In the genomic region with DNA sequence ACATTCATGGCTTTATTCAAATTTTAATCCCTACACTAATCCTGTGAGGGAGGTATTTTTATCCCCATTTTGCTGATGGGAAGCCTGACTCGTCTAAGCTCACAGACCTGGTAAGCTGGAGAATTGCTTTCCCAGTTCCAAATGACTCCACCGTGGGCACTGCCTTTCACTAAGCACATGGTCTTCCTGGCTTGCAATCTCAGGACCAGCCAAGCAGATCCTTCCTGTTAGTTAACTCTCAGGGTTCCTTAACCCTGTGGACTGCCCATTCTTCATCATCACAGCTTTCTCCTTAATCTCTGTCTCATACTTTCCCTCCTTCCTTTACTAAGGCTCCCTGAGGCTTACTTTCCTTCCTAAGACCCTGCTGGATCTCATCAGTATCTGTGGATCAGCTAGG, we compare ENCODE assay signal across 1 cellular context.
TF ChIP-seq lines count a peak whose summit lies in the region.

No MANE protein-coding gene starts in this region.

TF ChIP-seq in H1, 55 proteins besides CTCF, POLR2A, EP300 and RAD21:
- TF ChIP-seq ASH2L (IDR thresholded peaks at IDR 0.05; ENCODE audit: low read length) (no peak), TCF12 (IDR thresholded peaks at IDR 0.05; ENCODE audit: low read depth, low read length) (no peak), PHF8 (conservative IDR thresholded peaks at IDR 0.05; ENCODE audit: low read depth, low read length) (no peak), ATF3 (IDR thresholded peaks at IDR 0.05; ENCODE audit: insufficient read depth, low read depth, low read length) (no peak), BCL11A (IDR thresholded peaks at IDR 0.05; ENCODE audit: low read depth in 2 of 2, low read length in 2 of 2) (no peak), MAFK (IDR thresholded peaks at IDR 0.05; ENCODE audit: low read depth, low read length) (no peak), EZH2 (IDR thresholded peaks at IDR 0.05; ENCODE audit: low read depth, low read length, severe bottlenecking) (no peak), HDAC6 (IDR thresholded peaks at IDR 0.05; ENCODE audit: low read depth, low read length) (no peak), FOSL1 (IDR thresholded peaks at IDR 0.05; ENCODE audit: insufficient read depth, low read depth, low read length) (no peak), CREB1 (IDR thresholded peaks at IDR 0.05) (no peak), EGR1 (IDR thresholded peaks at IDR 0.05; ENCODE audit: borderline replicate concordance, low read depth, low read length) (no peak)
- TF ChIP-seq, protein P1, sequence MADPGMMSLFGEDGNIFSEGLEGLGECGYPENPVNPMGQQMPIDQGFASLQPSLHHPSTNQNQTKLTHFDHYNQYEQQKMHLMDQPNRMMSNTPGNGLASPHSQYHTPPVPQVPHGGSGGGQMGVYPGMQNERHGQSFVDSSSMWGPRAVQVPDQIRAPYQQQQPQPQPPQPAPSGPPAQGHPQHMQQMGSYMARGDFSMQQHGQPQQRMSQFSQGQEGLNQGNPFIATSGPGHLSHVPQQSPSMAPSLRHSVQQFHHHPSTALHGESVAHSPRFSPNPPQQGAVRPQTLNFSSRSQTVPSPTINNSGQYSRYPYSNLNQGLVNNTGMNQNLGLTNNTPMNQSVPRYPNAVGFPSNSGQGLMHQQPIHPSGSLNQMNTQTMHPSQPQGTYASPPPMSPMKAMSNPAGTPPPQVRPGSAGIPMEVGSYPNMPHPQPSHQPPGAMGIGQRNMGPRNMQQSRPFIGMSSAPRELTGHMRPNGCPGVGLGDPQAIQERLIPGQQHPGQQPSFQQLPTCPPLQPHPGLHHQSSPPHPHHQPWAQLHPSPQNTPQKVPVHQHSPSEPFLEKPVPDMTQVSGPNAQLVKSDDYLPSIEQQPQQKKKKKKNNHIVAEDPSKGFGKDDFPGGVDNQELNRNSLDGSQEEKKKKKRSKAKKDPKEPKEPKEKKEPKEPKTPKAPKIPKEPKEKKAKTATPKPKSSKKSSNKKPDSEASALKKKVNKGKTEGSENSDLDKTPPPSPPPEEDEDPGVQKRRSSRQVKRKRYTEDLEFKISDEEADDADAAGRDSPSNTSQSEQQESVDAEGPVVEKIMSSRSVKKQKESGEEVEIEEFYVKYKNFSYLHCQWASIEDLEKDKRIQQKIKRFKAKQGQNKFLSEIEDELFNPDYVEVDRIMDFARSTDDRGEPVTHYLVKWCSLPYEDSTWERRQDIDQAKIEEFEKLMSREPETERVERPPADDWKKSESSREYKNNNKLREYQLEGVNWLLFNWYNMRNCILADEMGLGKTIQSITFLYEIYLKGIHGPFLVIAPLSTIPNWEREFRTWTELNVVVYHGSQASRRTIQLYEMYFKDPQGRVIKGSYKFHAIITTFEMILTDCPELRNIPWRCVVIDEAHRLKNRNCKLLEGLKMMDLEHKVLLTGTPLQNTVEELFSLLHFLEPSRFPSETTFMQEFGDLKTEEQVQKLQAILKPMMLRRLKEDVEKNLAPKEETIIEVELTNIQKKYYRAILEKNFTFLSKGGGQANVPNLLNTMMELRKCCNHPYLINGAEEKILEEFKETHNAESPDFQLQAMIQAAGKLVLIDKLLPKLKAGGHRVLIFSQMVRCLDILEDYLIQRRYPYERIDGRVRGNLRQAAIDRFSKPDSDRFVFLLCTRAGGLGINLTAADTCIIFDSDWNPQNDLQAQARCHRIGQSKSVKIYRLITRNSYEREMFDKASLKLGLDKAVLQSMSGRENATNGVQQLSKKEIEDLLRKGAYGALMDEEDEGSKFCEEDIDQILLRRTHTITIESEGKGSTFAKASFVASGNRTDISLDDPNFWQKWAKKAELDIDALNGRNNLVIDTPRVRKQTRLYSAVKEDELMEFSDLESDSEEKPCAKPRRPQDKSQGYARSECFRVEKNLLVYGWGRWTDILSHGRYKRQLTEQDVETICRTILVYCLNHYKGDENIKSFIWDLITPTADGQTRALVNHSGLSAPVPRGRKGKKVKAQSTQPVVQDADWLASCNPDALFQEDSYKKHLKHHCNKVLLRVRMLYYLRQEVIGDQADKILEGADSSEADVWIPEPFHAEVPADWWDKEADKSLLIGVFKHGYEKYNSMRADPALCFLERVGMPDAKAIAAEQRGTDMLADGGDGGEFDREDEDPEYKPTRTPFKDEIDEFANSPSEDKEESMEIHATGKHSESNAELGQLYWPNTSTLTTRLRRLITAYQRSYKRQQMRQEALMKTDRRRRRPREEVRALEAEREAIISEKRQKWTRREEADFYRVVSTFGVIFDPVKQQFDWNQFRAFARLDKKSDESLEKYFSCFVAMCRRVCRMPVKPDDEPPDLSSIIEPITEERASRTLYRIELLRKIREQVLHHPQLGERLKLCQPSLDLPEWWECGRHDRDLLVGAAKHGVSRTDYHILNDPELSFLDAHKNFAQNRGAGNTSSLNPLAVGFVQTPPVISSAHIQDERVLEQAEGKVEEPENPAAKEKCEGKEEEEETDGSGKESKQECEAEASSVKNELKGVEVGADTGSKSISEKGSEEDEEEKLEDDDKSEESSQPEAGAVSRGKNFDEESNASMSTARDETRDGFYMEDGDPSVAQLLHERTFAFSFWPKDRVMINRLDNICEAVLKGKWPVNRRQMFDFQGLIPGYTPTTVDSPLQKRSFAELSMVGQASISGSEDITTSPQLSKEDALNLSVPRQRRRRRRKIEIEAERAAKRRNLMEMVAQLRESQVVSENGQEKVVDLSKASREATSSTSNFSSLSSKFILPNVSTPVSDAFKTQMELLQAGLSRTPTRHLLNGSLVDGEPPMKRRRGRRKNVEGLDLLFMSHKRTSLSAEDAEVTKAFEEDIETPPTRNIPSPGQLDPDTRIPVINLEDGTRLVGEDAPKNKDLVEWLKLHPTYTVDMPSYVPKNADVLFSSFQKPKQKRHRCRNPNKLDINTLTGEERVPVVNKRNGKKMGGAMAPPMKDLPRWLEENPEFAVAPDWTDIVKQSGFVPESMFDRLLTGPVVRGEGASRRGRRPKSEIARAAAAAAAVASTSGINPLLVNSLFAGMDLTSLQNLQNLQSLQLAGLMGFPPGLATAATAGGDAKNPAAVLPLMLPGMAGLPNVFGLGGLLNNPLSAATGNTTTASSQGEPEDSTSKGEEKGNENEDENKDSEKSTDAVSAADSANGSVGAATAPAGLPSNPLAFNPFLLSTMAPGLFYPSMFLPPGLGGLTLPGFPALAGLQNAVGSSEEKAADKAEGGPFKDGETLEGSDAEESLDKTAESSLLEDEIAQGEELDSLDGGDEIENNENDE (IDR thresholded peaks at IDR 0.05; ENCODE audit: insufficient replicate concordance, low read length): no peak
